Comparison of ENCODE assay signal across 8 cellular contexts in genomic region chr5:69042915-69043795, GRCh38. TPM values are rescaled to one million over a fixed set of nuclear protein-coding genes. Genes with fewer than 3 reads are reported as not detected.
DNase-seq lines count a peak whose midpoint lies in the region; ATAC-seq, FAIRE-seq and TF ChIP-seq lines count a peak whose summit lies in the region.

No MANE protein-coding gene starts in this region.

- intact Hi-C loops in Right ventricle myocardium inferior (cut with DNase I) (loop anchor here (5.0 kb wide), 1 partner anchor 289 kb away; the partner anchor contains the start of gene CCDC125), cardiac septum (cut with DNase I) (loop anchor here (2.0 kb wide), 2 partner anchors 50 to 290 kb away; partner anchors contain the start of gene CCDC125)

- DNase-seq in Right ventricle myocardium inferior (ENCODE audit: missing footprints) (no peak), cardiac septum (ENCODE audit: low spot score) (no peak), NCI-H2107 (lab: John Stamatoyannopoulos, UW) (peak; percentile 56), brain microvascular endothelial cell (peak; percentile 87)

- H3K27ac ChIP-seq in brain microvascular endothelial cell (peak overlapping the region; percentile 15), skin epidermis (peak overlapping the region in 15 of 21 experiments; percentile 32 to 78 (median 69))

- H3K36me3 ChIP-seq in brain microvascular endothelial cell (replicated peaks), result no peaks in the 10 kb centered on the region

- TF ChIP-seq CTCF in brain microvascular endothelial cell (IDR thresholded peaks at IDR 0.05; ENCODE audit: low read depth, low read length, missing control alignments), result peak; percentile 69

- ATAC-seq in Right ventricle myocardium inferior (peak; percentile 94), HG03045 (IDR thresholded peaks at IDR 0.05; ENCODE audit: unreplicated experiment) (peak; percentile 92)

- in situ Hi-C loops in brain microvascular endothelial cell (cut with HindIII; ENCODE audit: low pct_ligation_motif_present, low sequenced_read_pairs), result no loop called here

- H3K4me3 ChIP-seq in brain microvascular endothelial cell (ENCODE audit: low read depth, low read length) (peak overlapping the region; percentile 54), iPS-18c (ENCODE audit: insufficient read depth, low read depth, low read length) (peak overlapping the region; percentile 25; the same call in 1 of the 2 replicates), skin epidermis (peak overlapping the region; percentile 25 to 48 (median 37))

- H3K9me3 ChIP-seq in iPS-18c (ENCODE audit: control insufficient read depth, insufficient read depth, low read length), result no peaks in the 10 kb centered on the region

- FAIRE-seq in TTC549 (lab: Jason Lieb, UNC), result peak; percentile 91

- no peaks in the 10 kb centered on the region for H3K27me3 ChIP-seq in brain microvascular endothelial cell (replicated peaks)

RNA-seq across cellular contexts. Expression of gene SLC30A5, which starts 50.7 kb away (rescaled TPM):
- 30.2 TPM for total RNA-seq in Right ventricle myocardium inferior
- total RNA-seq in cardiac septum, result 40.7 TPM

Comparison
In these comparisons a context has a peak if more than half of its experiments do, and no peak if none do; other contexts are left out.
1. DNase-seq: peak in NCI-H2107 (single experiment) and brain microvascular endothelial cell (single experiment); none in Right ventricle myocardium inferior (single experiment) and cardiac septum (single experiment).
2. Peak in every context shown above with its lines, with median percentiles within 50 percentile points of each other: H3K4me3 ChIP-seq.